ENCODE assay signal across 12 cellular contexts in genomic region chr10:95039281-95039680, GRCh38. TPM values are rescaled to one million over a fixed set of nuclear protein-coding genes. Genes with fewer than 3 reads are reported as not detected.
"Had no signal": no experiment of that assay in that cellular context is flagged by ENCODE, and none has a peak within 500 bp of the region (broad histone marks: within the 10 kb centered on the region; RNA-seq: fewer than 3 reads in every experiment).

No MANE protein-coding gene starts in this region.

- H3K27ac ChIP-seq: GM23248 had no signal

- FAIRE-seq: H1, H54 had no signal

- H3K36me3 ChIP-seq: HAP-1 had no signal

- ATAC-seq: GM23338, HCT116 had no signal

- H3K4me2 ChIP-seq: GM23338 had no signal

- H3K9me3 ChIP-seq: HAP-1 had no signal

- DNase-seq: GM23248, GOT3, H7, H9, HCEC 1CT, HFFc6 had no signal

- H3K4me1 ChIP-seq: HAP-1 had no signal

- H3K9ac ChIP-seq: GM23248 had no signal

- H3K4me3 ChIP-seq: GM23248, GM23338, HAP-1 had no signal

- H2AFZ ChIP-seq: GM23248, GM23338 had no signal

RNA-seq across cellular contexts. Expression of gene CYP2C8, which starts 30.0 kb away (rescaled TPM):
- total RNA-seq: GM23248, H4, HFFc6 had no signal
- polyA plus RNA-seq: GM23248 had no signal
